Comparison of ENCODE assay signal across 8 cellular contexts in genomic region chr2:97645700-97646629, GRCh38. TPM values are rescaled to one million over a fixed set of nuclear protein-coding genes. Genes with fewer than 3 reads are reported as not detected.
DNase-seq lines count a peak whose midpoint lies in the region; ATAC-seq and TF ChIP-seq lines count a peak whose summit lies in the region.

TSS of gene COX5B (plus strand) at chr2:97646062. CDS start at chr2:97646087, 25 bp downstream.

- no peak for TF ChIP-seq CTCF in HFFc6 (IDR thresholded peaks at IDR 0.05)
- TF ChIP-seq CTCF in NB4 (IDR thresholded peaks at IDR 0.05; ENCODE audit: low read depth, low read length) = no peak
- TF ChIP-seq CTCF in gastroesophageal sphincter (IDR thresholded peaks at IDR 0.05) = no peak

- TF ChIP-seq POLR2A in NB4 (IDR thresholded peaks at IDR 0.05; ENCODE audit: extremely low read depth, insufficient read length) (peak; percentile 91), gastroesophageal sphincter (IDR thresholded peaks at IDR 0.05) (peak; percentile 80 to 85)

- peak; percentile 72 for DNase-seq in GM04503 (ENCODE audit: low read depth)
- peak; percentile 96 for DNase-seq in HFFc6
- DNase-seq in NB4 (ENCODE audit: low read depth) = peak; percentile 99
- DNase-seq in SK-N-MC (ENCODE audit: low read depth, low spot score) = peak; percentile 85
- DNase-seq in activated naive CD4-positive, alpha-beta T cell treated with anti-CD3 and anti-CD28 coated beads, Interleukin-2, amount 10 ng/mL, durations not matched to agents 7 days and 5 days = peak; percentile 99
- peak; percentile 82 for DNase-seq in non-pigmented ciliary epithelial cell (ENCODE audit: low read depth)
- peak; percentile 99 for DNase-seq in superior temporal gyrus (ENCODE audit: extremely low spot score)

- peaks cover 26% of the 10 kb centered on the region for H3K36me3 ChIP-seq in SK-N-MC (ENCODE audit: insufficient read depth, low read length)
- peaks cover 0 to 40% of the 10 kb centered on the region in 2 donors for H3K36me3 ChIP-seq in gastroesophageal sphincter

- H3K4me1 Mint-ChIP-seq in HFFc6 (ENCODE audit: low read depth) = peaks cover 19% of the 10 kb centered on the region
- H3K4me1 Mint-ChIP-seq in activated naive CD4-positive, alpha-beta T cell treated with anti-CD3 and anti-CD28 coated beads, Interleukin-2, amount 10 ng/mL, durations not matched to agents 7 days and 5 days = peaks cover 22% of the 10 kb centered on the region

- H3K4me3 ChIP-seq in NB4 (ENCODE audit: low read depth, low read length) (peak within 1 kb of the TSS; percentile 93), SK-N-MC (peak within 1 kb of the TSS; percentile 89), gastroesophageal sphincter (peak within 1 kb of the TSS; percentile 82 to 91)

- H3K4me1 ChIP-seq in gastroesophageal sphincter = peaks cover 0 to 31% (median 10%) of the 10 kb centered on the region in 3 donors

- H3K27me3 ChIP-seq in gastroesophageal sphincter = no peaks in the 10 kb centered on the region

- no peaks in the 10 kb centered on the region for H3K9me3 Mint-ChIP-seq in HFFc6
- no peaks in the 10 kb centered on the region for H3K9me3 Mint-ChIP-seq in activated naive CD4-positive, alpha-beta T cell treated with anti-CD3 and anti-CD28 coated beads, Interleukin-2, amount 10 ng/mL, durations not matched to agents 7 days and 5 days

- CTCF ChIA-PET in activated naive CD4-positive, alpha-beta T cell treated with anti-CD3 and anti-CD28 coated beads, Interleukin-2, amount 10 ng/mL, durations not matched to agents 7 days and 5 days (lab: Charles Lee) = interaction anchor here (0.9 to 2.2 kb wide), 8 partner anchors 13 to 54 kb away, joined by 3 to 9 read pairs (median 6); partner anchors contain the start of gene ACTR1B

- peak within 1 kb of the TSS; percentile 90 for H3K27ac Mint-ChIP-seq in HFFc6
- peak within 1 kb of the TSS; percentile 94 for H3K27ac Mint-ChIP-seq in activated naive CD4-positive, alpha-beta T cell treated with anti-CD3 and anti-CD28 coated beads, Interleukin-2, amount 10 ng/mL, durations not matched to agents 7 days and 5 days

- peaks cover 25% of the 10 kb centered on the region for H3K36me3 Mint-ChIP-seq in HFFc6 (ENCODE audit: low read depth)
- H3K36me3 Mint-ChIP-seq in activated naive CD4-positive, alpha-beta T cell treated with anti-CD3 and anti-CD28 coated beads, Interleukin-2, amount 10 ng/mL, durations not matched to agents 7 days and 5 days = peaks cover 27% of the 10 kb centered on the region

- peak within 1 kb of the TSS; percentile 93 for H3K9ac ChIP-seq in SK-N-MC (ENCODE audit: insufficient read length)

- no peaks in the 10 kb centered on the region; the same call in 1 of the 2 replicates for H3K27me3 Mint-ChIP-seq in HFFc6 (ENCODE audit: insufficient read depth)
- H3K27me3 Mint-ChIP-seq in activated naive CD4-positive, alpha-beta T cell treated with anti-CD3 and anti-CD28 coated beads, Interleukin-2, amount 10 ng/mL, durations not matched to agents 7 days and 5 days = peaks cover 9% of the 10 kb centered on the region

- H3K9me3 ChIP-seq in SK-N-MC (ENCODE audit: low read depth, low read length) (no peaks in the 10 kb centered on the region), gastroesophageal sphincter (no peaks in the 10 kb centered on the region)

- H3K27ac ChIP-seq in SK-N-MC (peak within 1 kb of the TSS; percentile 68), gastroesophageal sphincter (peak within 1 kb of the TSS; percentile 88 to 97 (median 93))

- peak within 1 kb of the TSS; percentile 91 for H3K4me3 Mint-ChIP-seq in HFFc6
- peak within 1 kb of the TSS; percentile 81 for H3K4me3 Mint-ChIP-seq in activated naive CD4-positive, alpha-beta T cell treated with anti-CD3 and anti-CD28 coated beads, Interleukin-2, amount 10 ng/mL, durations not matched to agents 7 days and 5 days

- peak; percentile 99 for ATAC-seq in gastroesophageal sphincter

- 10% methylated on average over 2 of the region's 63 CpGs; no CpG with 5 or more reads in 1 of the 2 donors for WGBS in gastroesophageal sphincter (ENCODE audit: low coverage in 1 of 2), 2 donors

- no peak for TF ChIP-seq EP300 in gastroesophageal sphincter (IDR thresholded peaks at IDR 0.05)

RNA-seq across cellular contexts. Expression of gene COX5B, which starts in this region (rescaled TPM):
- 100 to 1,000 TPM; 162 to 215 (median 182) TPM for total RNA-seq in HFFc6 (2021; fragmentation: NEBNext Ultra II Directional; extraction: Animal tissue kit (Norgen Biotek cat#: 25700))
- 100 to 1,000 TPM; 319 to 462 (median 396) TPM for total RNA-seq in gastroesophageal sphincter

Comparison
In these comparisons a context has a peak if more than half of its experiments do, and no peak if none do; other contexts are left out.
1. Peak in every context shown above with its lines: DNase-seq, ATAC-seq, H3K4me3 ChIP-seq and H3K27ac ChIP-seq.